Comparison of ENCODE assay signal across 8 cellular contexts in genomic region chr13:43787998-43788397, GRCh38. TPM values are rescaled to one million over a fixed set of nuclear protein-coding genes. Genes with fewer than 3 reads are reported as not detected.
DNase-seq lines count a peak whose midpoint lies in the region; TF ChIP-seq lines count a peak whose summit lies in the region.

No MANE protein-coding gene starts in this region.

- peak; percentile 40 for TF ChIP-seq CTCF in epithelial cell of proximal tubule (conservative IDR thresholded peaks at IDR 0.05; ENCODE audit: low read depth, low read length)

- CTCF ChIA-PET in activated CD4-positive, alpha-beta T cell treated with anti-CD3 and anti-CD28 coated beads, Interleukin-2, amount 10 ng/mL, durations not matched to agents 7 days and 5 days (lab: Charles Lee) = no interaction called here

- H3K36me3 Mint-ChIP-seq in activated CD4-positive, alpha-beta T cell treated with anti-CD3 and anti-CD28 coated beads, Interleukin-2, amount 10 ng/mL, durations not matched to agents 7 days and 5 days (ENCODE audit: low read depth) = no peaks in the 10 kb centered on the region
- no peaks in the 10 kb centered on the region for H3K36me3 Mint-ChIP-seq in activated T-helper 2 cell treated with anti-CD3 and anti-CD28 coated beads, Interferon-gamma antibody, Interleukin-2, Interleukin-4, amounts not matched to agents 10 μg/mL and 5 μg/mL and 100 μg/mL, durations not matched to agents 14 hours and 24 hours and 36 hours (ENCODE audit: low read depth)

- no peak for DNase-seq in activated CD4-positive, alpha-beta T cell treated with anti-CD3 and anti-CD28 coated beads, Interleukin-2, amount 10 ng/mL, durations not matched to agents 7 days and 5 days
- no peak for DNase-seq in activated CD4-positive, alpha-beta T cell treated with anti-CD3 and anti-CD28 coated beads for 1 hour
- DNase-seq in NCI-H82 (lab: John Stamatoyannopoulos, UW) (peak; percentile 84), epithelial cell of proximal tubule (ENCODE audit: low read depth) (no peak), retina (peak; percentile 58), DMS114 treated with DMSO at 0.1 percent for 48 hours (lab: John Stamatoyannopoulos, UW; ENCODE audit: unreplicated experiment) (no peak), GDM1 (lab: John Stamatoyannopoulos, UW) (no peak)
- DNase-seq in activated T-helper 2 cell treated with anti-CD3 and anti-CD28 coated beads, Interferon-gamma antibody, Interleukin-2, Interleukin-4, amounts not matched to agents 10 μg/mL and 5 μg/mL and 100 μg/mL, durations not matched to agents 14 hours and 24 hours and 36 hours (ENCODE audit: low spot score) = no peak

- no peak overlapping the region for H3K27ac Mint-ChIP-seq in activated CD4-positive, alpha-beta T cell treated with anti-CD3 and anti-CD28 coated beads, Interleukin-2, amount 10 ng/mL, durations not matched to agents 7 days and 5 days
- no peak overlapping the region for H3K27ac Mint-ChIP-seq in activated T-helper 2 cell treated with anti-CD3 and anti-CD28 coated beads, Interferon-gamma antibody, Interleukin-2, Interleukin-4, amounts not matched to agents 10 μg/mL and 5 μg/mL and 100 μg/mL, durations not matched to agents 14 hours and 24 hours and 36 hours

- peaks cover 58% of the 10 kb centered on the region for H3K27me3 Mint-ChIP-seq in activated CD4-positive, alpha-beta T cell treated with anti-CD3 and anti-CD28 coated beads, Interleukin-2, amount 10 ng/mL, durations not matched to agents 7 days and 5 days
- peaks cover 56% of the 10 kb centered on the region for H3K27me3 Mint-ChIP-seq in activated T-helper 2 cell treated with anti-CD3 and anti-CD28 coated beads, Interferon-gamma antibody, Interleukin-2, Interleukin-4, amounts not matched to agents 10 μg/mL and 5 μg/mL and 100 μg/mL, durations not matched to agents 14 hours and 24 hours and 36 hours (ENCODE audit: low read depth)

- H3K4me1 Mint-ChIP-seq in activated CD4-positive, alpha-beta T cell treated with anti-CD3 and anti-CD28 coated beads, Interleukin-2, amount 10 ng/mL, durations not matched to agents 7 days and 5 days = peaks cover 13% of the 10 kb centered on the region
- peaks cover 2% of the 10 kb centered on the region for H3K4me1 Mint-ChIP-seq in activated T-helper 2 cell treated with anti-CD3 and anti-CD28 coated beads, Interferon-gamma antibody, Interleukin-2, Interleukin-4, amounts not matched to agents 10 μg/mL and 5 μg/mL and 100 μg/mL, durations not matched to agents 14 hours and 24 hours and 36 hours (ENCODE audit: low read depth)

- H3K4me3 Mint-ChIP-seq in activated CD4-positive, alpha-beta T cell treated with anti-CD3 and anti-CD28 coated beads, Interleukin-2, amount 10 ng/mL, durations not matched to agents 7 days and 5 days = peak overlapping the region; percentile 61
- H3K4me3 Mint-ChIP-seq in activated T-helper 2 cell treated with anti-CD3 and anti-CD28 coated beads, Interferon-gamma antibody, Interleukin-2, Interleukin-4, amounts not matched to agents 10 μg/mL and 5 μg/mL and 100 μg/mL, durations not matched to agents 14 hours and 24 hours and 36 hours (ENCODE audit: low read depth) = no peak overlapping the region

- POLR2A ChIA-PET in activated CD4-positive, alpha-beta T cell treated with anti-CD3 and anti-CD28 coated beads, Interleukin-2, amount 10 ng/mL, durations not matched to agents 7 days and 5 days (lab: Charles Lee) = no interaction called here

- no peaks in the 10 kb centered on the region for H3K9me3 Mint-ChIP-seq in activated CD4-positive, alpha-beta T cell treated with anti-CD3 and anti-CD28 coated beads, Interleukin-2, amount 10 ng/mL, durations not matched to agents 7 days and 5 days
- no peaks in the 10 kb centered on the region for H3K9me3 Mint-ChIP-seq in activated T-helper 2 cell treated with anti-CD3 and anti-CD28 coated beads, Interferon-gamma antibody, Interleukin-2, Interleukin-4, amounts not matched to agents 10 μg/mL and 5 μg/mL and 100 μg/mL, durations not matched to agents 14 hours and 24 hours and 36 hours

- H3K4me3 ChIP-seq in epithelial cell of proximal tubule (ENCODE audit: low read depth, low read length) = peak overlapping the region; percentile 64

- intact Hi-C loops in activated T-helper 2 cell treated with anti-CD3 and anti-CD28 coated beads, Interferon-gamma antibody, Interleukin-2, Interleukin-4, amounts not matched to agents 10 μg/mL and 5 μg/mL and 100 μg/mL, durations not matched to agents 14 hours and 24 hours and 36 hours (cut with micrococcal nuclease) = no loop called here

RNA-seq across cellular contexts. Expression of gene ENOX1, which starts 1.2 kb away (rescaled TPM):
- total RNA-seq in activated CD4-positive, alpha-beta T cell treated with anti-CD3 and anti-CD28 coated beads, Interleukin-2, amount 10 ng/mL, durations not matched to agents 7 days and 5 days = under 1 TPM; 0.07 to 0.19 TPM
- 0.17 and 1.8 TPM in 2 replicates for total RNA-seq in epithelial cell of proximal tubule
- total RNA-seq in activated T-helper 2 cell treated with anti-CD3 and anti-CD28 coated beads, Interferon-gamma antibody, Interleukin-2, Interleukin-4, amounts not matched to agents 10 μg/mL and 5 μg/mL and 100 μg/mL, durations not matched to agents 14 hours and 24 hours and 36 hours = 0.18 TPM in 1 of 2 replicates, not detected in the other

Comparison
In these comparisons a context has a peak if more than half of its experiments do, and no peak if none do; other contexts are left out.
1. DNase-seq: peak in NCI-H82 (single experiment) and retina (single experiment); none in activated CD4-positive, alpha-beta T cell treated with anti-CD3 and anti-CD28 coated beads, Interleukin-2, amount 10 ng/mL, durations not matched to agents 7 days and 5 days (single experiment), activated CD4-positive, alpha-beta T cell treated with anti-CD3 and anti-CD28 coated beads for 1 hour (single experiment), epithelial cell of proximal tubule (single experiment), DMS114 treated with DMSO at 0.1 percent for 48 hours (single experiment), activated T-helper 2 cell treated with anti-CD3 and anti-CD28 coated beads, Interferon-gamma antibody, Interleukin-2, Interleukin-4, amounts not matched to agents 10 μg/mL and 5 μg/mL and 100 μg/mL, durations not matched to agents 14 hours and 24 hours and 36 hours (single experiment) and GDM1 (single experiment).